In the genomic region with DNA sequence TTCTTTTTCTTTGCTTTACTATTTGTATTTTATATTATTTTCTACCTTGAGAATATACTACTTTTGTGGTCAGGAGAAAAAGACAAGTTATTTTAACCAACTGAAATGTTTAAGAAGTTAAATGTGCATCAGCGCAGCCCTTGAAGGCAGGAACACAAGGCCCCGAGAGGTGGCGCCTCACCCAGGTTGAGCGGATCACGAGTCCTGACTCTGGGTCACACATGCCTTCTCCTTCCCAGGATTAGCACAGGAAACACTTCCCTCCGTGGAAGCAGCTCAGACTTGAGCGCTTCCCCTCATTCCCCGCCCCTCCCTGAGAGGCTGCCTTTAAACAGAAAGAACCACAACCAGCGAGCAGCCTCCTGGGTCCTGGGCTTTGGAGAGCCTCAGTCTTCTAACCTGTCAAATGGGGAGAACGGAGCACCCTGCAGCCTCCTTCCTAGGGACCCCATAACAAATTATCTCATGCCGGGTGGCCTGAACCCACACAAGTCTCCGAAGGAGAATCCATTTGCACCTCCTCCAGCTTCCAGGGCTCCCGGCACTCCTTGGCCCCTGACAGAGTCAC, we compare ENCODE assay signal across 13 cellular contexts.
DNase-seq lines count a peak whose midpoint lies in the region; ATAC-seq and TF ChIP-seq lines count a peak whose summit lies in the region.
"Had no signal": no experiment of that assay in that cellular context is flagged by ENCODE, and none has a peak within 500 bp of the region (broad histone marks: within the 10 kb centered on the region; RNA-seq: fewer than 3 reads in every experiment).

No MANE protein-coding gene starts in this region.

- H3K27ac ChIP-seq in AG04450 (ENCODE audit: low read depth, low read length), result no peak overlapping the region
- H3K27ac ChIP-seq in Panc1 (ENCODE audit: low read length), result no peak overlapping the region
- H3K27ac ChIP-seq: RWPE1, testis had no signal

- in situ Hi-C loops in Panc1 (cut with HindIII; ENCODE audit: low pct_unique_long_range_greater_than_20kb, low sequenced_read_pairs), result no loop called here

- H3K4me1 ChIP-seq in Panc1 (ENCODE audit: control insufficient read depth, insufficient read depth, low read length), result no peaks in the 10 kb centered on the region
- H3K4me1 ChIP-seq: testis had no signal

- ATAC-seq in Panc1 (peak; percentile 55; the same call in 1 of the 2 replicates), HG02623 (IDR thresholded peaks at IDR 0.05; ENCODE audit: unreplicated experiment) (no peak), GM21526 (IDR thresholded peaks at IDR 0.05; ENCODE audit: low FRiP score, unreplicated experiment) (no peak), GM19328 (IDR thresholded peaks at IDR 0.05; ENCODE audit: unreplicated experiment) (no peak)
- ATAC-seq: esophagus mucosa had no signal

- H3K36me3 ChIP-seq in GM06990 (ENCODE audit: control insufficient read depth, insufficient read depth, low read length) (no peaks in the 10 kb centered on the region), Panc1 (ENCODE audit: control insufficient read depth, insufficient read depth, low read length) (no peaks in the 10 kb centered on the region)

- TF ChIP-seq CTCF in AG04450 (IDR thresholded peaks at IDR 0.05; ENCODE audit: low read depth, low read length) (peak; percentile 23), GM06990 (IDR thresholded peaks at IDR 0.05; ENCODE audit: insufficient read depth, low read length, poor library complexity, severe bottlenecking) (peak; percentile 47), Panc1 (IDR thresholded peaks at IDR 0.05) (no peak; the same call in 1 of the 2 replicates)

- intact Hi-C loops in Panc1 (cut with micrococcal nuclease; ENCODE audit: unreplicated experiment), result no loop called here

- CTCF ChIA-PET in AG04450 (lab: Charles Lee), result interaction anchor here (0.8 to 1.1 kb wide), 2 partner anchors 52 to 530 kb away, joined by 3 read pairs; no protein-coding TSS in a partner anchor
- CTCF ChIA-PET in Panc1 (lab: Charles Lee), result no interaction called here

- H3K4me3 ChIP-seq in AG04450 (ENCODE audit: low read depth, low read length), result no peak overlapping the region
- H3K4me3 ChIP-seq in GM06990 (replicated peaks; ENCODE audit: low read depth, low read length), result no peak overlapping the region
- no peak overlapping the region for H3K4me3 ChIP-seq in Panc1 (ENCODE audit: low read depth in 2 of 2, low read length in 2 of 2)
- H3K4me3 ChIP-seq: testis had no signal

- DNase-seq in AG04450 (ENCODE audit: low read depth, low spot score), result no peak
- DNase-seq in GM06990 (ENCODE audit: extremely low read depth, insufficient read length), result no peak
- DNase-seq in Panc1 (ENCODE audit: low read depth, low spot score), result no peak
- DNase-seq in fibroblast of peridontal ligament (ENCODE audit: extremely low read depth), result peak; percentile 4
- no peak for DNase-seq in nucleus accumbens (lab: John Stamatoyannopoulos, UW)
- DNase-seq: naive B cell, NCI-H2081 treated with DMSO at 0.1 percent for 48 hours, testis had no signal

- peaks cover 5% of the 10 kb centered on the region for H3K27me3 ChIP-seq in AG04450 (ENCODE audit: control insufficient read depth, insufficient read depth, low read length)
- H3K27me3 ChIP-seq in GM06990 (replicated peaks; ENCODE audit: control insufficient read depth, insufficient read depth, low read length), result no peaks in the 10 kb centered on the region; the same call in 1 of the 2 replicates
- no peaks in the 10 kb centered on the region for H3K27me3 ChIP-seq in Panc1 (ENCODE audit: control insufficient read depth, insufficient read depth, low read length)
- H3K27me3 ChIP-seq: testis had no signal

- no TSS peak for BruUV-seq in Panc1 (replicated peaks; lab: Mats Ljungman, UMichigan)

- POLR2A ChIA-PET in AG04450 (lab: Yijun Ruan, JAX) (no interaction called here), Panc1 (lab: Charles Lee) (no interaction called here)

- H3K9me3 ChIP-seq in AG04450 (ENCODE audit: control insufficient read depth, insufficient read depth, low read length) (no peaks in the 10 kb centered on the region; the same call in 1 of the 2 replicates), Panc1 (ENCODE audit: control insufficient read depth, insufficient read depth, low read depth, low read length) (no peaks in the 10 kb centered on the region)
- H3K9me3 ChIP-seq: testis had no signal
